Comparison of ENCODE assay signal across 20 cellular contexts in genomic region chr7:17256375-17256774, GRCh38. TPM values are rescaled to one million over a fixed set of nuclear protein-coding genes. Genes with fewer than 3 reads are reported as not detected.
A peak's percentile ranks its signal among the peaks of the same experiment; 100 is the strongest.
DNase-seq lines count a peak whose midpoint lies in the region; ATAC-seq, FAIRE-seq and TF ChIP-seq lines count a peak whose summit lies in the region.
"Had no signal": no experiment of that assay in that cellular context is flagged by ENCODE, and none has a peak within 500 bp of the region (broad histone marks: within the 10 kb centered on the region; RNA-seq: fewer than 3 reads in every experiment).

No MANE protein-coding gene starts in this region.

- peaks cover 0 to 7% (median 2%) of the 10 kb centered on the region in 7 donors for H3K9me3 Mint-ChIP-seq in CD14-positive monocyte
- H3K9me3 Mint-ChIP-seq in stimulated activated memory B cell treated with anti-CD40 and anti-IgM and Interleukin-4, amounts not matched to agents 10 μg/mL and 1 μg/mL and 100 μg/mL, for 72 hours = no peaks in the 10 kb centered on the region
- H3K9me3 Mint-ChIP-seq: HFFc6 had no signal

- H3K27me3 ChIP-seq in RWPE2 (ENCODE audit: insufficient read depth, poor library complexity, severe bottlenecking) (no peaks in the 10 kb centered on the region), small intestine (ENCODE audit: control insufficient read depth in 2 of 2, insufficient read depth in 2 of 2, low read length in 2 of 2) (no peaks in the 10 kb centered on the region)

- no peaks in the 10 kb centered on the region for H3K36me3 Mint-ChIP-seq in CD14-positive monocyte
- H3K36me3 Mint-ChIP-seq in stimulated activated memory B cell treated with anti-CD40 and anti-IgM and Interleukin-4, amounts not matched to agents 10 μg/mL and 1 μg/mL and 100 μg/mL, for 72 hours = no peaks in the 10 kb centered on the region

- H3K4me3 ChIP-seq in RWPE2 (ENCODE audit: severe bottlenecking) (no peak overlapping the region), small intestine (ENCODE audit: low read depth in 1 of 2, low read length in 2 of 2) (no peak overlapping the region)
- H3K4me3 ChIP-seq: A549, GM23338 had no signal

- no peaks in the 10 kb centered on the region for H3K36me3 ChIP-seq in RWPE2 (ENCODE audit: low read depth)
- H3K36me3 ChIP-seq in small intestine (ENCODE audit: control insufficient read depth in 2 of 2, insufficient read depth in 2 of 2, low read length in 2 of 2) = no peaks in the 10 kb centered on the region

- H3K9me3 ChIP-seq in RWPE2 (ENCODE audit: severe bottlenecking) = no peaks in the 10 kb centered on the region
- H3K9me3 ChIP-seq in small intestine (ENCODE audit: control insufficient read depth, low read depth) = no peaks in the 10 kb centered on the region
- H3K9me3 ChIP-seq: A549 had no signal

- DNase-seq in CD14-positive monocyte (ENCODE audit: low spot score) (no peak), RWPE2 (ENCODE audit: low spot score) (no peak), epithelial cell of prostate (ENCODE audit: low read depth, low spot score) (peak; percentile 53), SIG-M5 treated with dmso at 0.1 percent for 504 hours (lab: John Stamatoyannopoulos, UW; ENCODE audit: unreplicated experiment) (no peak), small intestine (no peak)
- DNase-seq: CD4-positive, alpha-beta memory T cell; DMS153; DMS79; GDM1; H7; HFFc6 had no signal

- H3K27ac ChIP-seq in RWPE2 (ENCODE audit: poor library complexity, severe bottlenecking) = peak overlapping the region; percentile 33
- H3K27ac ChIP-seq in epithelial cell of prostate = peak overlapping the region; percentile 48
- no peak overlapping the region for H3K27ac ChIP-seq in small intestine (ENCODE audit: low read depth in 1 of 2, low read length in 1 of 2)
- H3K27ac ChIP-seq: 22Rv1, A549, C4-2B had no signal

- peak overlapping the region in 4 of 7 donors; percentile 1 to 60 (median 24) for H3K27ac Mint-ChIP-seq in CD14-positive monocyte
- peak overlapping the region; percentile 6 for H3K27ac Mint-ChIP-seq in stimulated activated memory B cell treated with anti-CD40 and anti-IgM and Interleukin-4, amounts not matched to agents 10 μg/mL and 1 μg/mL and 100 μg/mL, for 72 hours
- H3K27ac Mint-ChIP-seq: CD4-positive, alpha-beta memory T cell; GM23338; HFFc6 had no signal

- TF ChIP-seq CTCF in CD14-positive monocyte (IDR thresholded peaks at IDR 0.05) = no peak
- no peak for TF ChIP-seq CTCF in RWPE2 (IDR thresholded peaks at IDR 0.05; ENCODE audit: poor library complexity, severe bottlenecking)

- FAIRE-seq in small intestine (lab: Jason Lieb, UNC) = no peak
- FAIRE-seq: A549, GM12892, HepG2 had no signal

- H3K4me1 ChIP-seq in RWPE2 (ENCODE audit: insufficient read depth, poor library complexity, severe bottlenecking) (peaks cover 23% of the 10 kb centered on the region), small intestine (ENCODE audit: control insufficient read depth in 2 of 2, insufficient read depth in 1 of 2, low read depth in 1 of 2, low read length in 1 of 2) (no peaks in the 10 kb centered on the region)

- WGBS in small intestine, 3 donors = 81 to 96% (median 86%) methylated on average over 2 of the region's 2 CpGs

- no peak overlapping the region for H3K4me3 Mint-ChIP-seq in CD14-positive monocyte
- no peak overlapping the region for H3K4me3 Mint-ChIP-seq in stimulated activated memory B cell treated with anti-CD40 and anti-IgM and Interleukin-4, amounts not matched to agents 10 μg/mL and 1 μg/mL and 100 μg/mL, for 72 hours
- H3K4me3 Mint-ChIP-seq: CD4-positive, alpha-beta memory T cell; GM23338; HFFc6 had no signal

- ATAC-seq in RWPE2 (ENCODE audit: low read depth) (no peak), GM19467 (IDR thresholded peaks at IDR 0.05; ENCODE audit: unreplicated experiment) (no peak)
- ATAC-seq in stimulated activated memory B cell treated with anti-CD40 and anti-IgM and Interleukin-4, amounts not matched to agents 10 μg/mL and 1 μg/mL and 100 μg/mL, for 72 hours = no peak
- ATAC-seq: A549, GM23338, HCT116, HepG2 had no signal

- peaks cover 18% of the 10 kb centered on the region for H3K4me1 Mint-ChIP-seq in CD14-positive monocyte
- peaks cover 10% of the 10 kb centered on the region for H3K4me1 Mint-ChIP-seq in stimulated activated memory B cell treated with anti-CD40 and anti-IgM and Interleukin-4, amounts not matched to agents 10 μg/mL and 1 μg/mL and 100 μg/mL, for 72 hours
- H3K4me1 Mint-ChIP-seq: GM23338 had no signal

- H3K27me3 Mint-ChIP-seq in CD14-positive monocyte (ENCODE audit: low read depth in 3 of 3) = peaks cover 0 to 1% (median 0%) of the 10 kb centered on the region in 3 donors
- no peaks in the 10 kb centered on the region for H3K27me3 Mint-ChIP-seq in stimulated activated memory B cell treated with anti-CD40 and anti-IgM and Interleukin-4, amounts not matched to agents 10 μg/mL and 1 μg/mL and 100 μg/mL, for 72 hours
- H3K27me3 Mint-ChIP-seq: CD4-positive, alpha-beta memory T cell had no signal

- intact Hi-C loops in CD14-positive monocyte (cut with micrococcal nuclease) = no loop called here

RNA-seq across cellular contexts. Expression of gene AHR, which starts 42.1 kb away (rescaled TPM):
- 10 to 100 TPM; 42.4 to 54.1 TPM for polyA plus RNA-seq in CD14-positive monocyte
- 10 to 100 TPM; 10.1 to 13.2 (median 11.6) TPM for polyA plus RNA-seq in small intestine

Comparison
In these comparisons a context has a peak if more than half of its experiments do, and no peak if none do; other contexts are left out.
1. H3K27ac ChIP-seq: peak in RWPE2 (single experiment) and epithelial cell of prostate (single experiment); none in small intestine (0 of 2).